In the genomic region with DNA sequence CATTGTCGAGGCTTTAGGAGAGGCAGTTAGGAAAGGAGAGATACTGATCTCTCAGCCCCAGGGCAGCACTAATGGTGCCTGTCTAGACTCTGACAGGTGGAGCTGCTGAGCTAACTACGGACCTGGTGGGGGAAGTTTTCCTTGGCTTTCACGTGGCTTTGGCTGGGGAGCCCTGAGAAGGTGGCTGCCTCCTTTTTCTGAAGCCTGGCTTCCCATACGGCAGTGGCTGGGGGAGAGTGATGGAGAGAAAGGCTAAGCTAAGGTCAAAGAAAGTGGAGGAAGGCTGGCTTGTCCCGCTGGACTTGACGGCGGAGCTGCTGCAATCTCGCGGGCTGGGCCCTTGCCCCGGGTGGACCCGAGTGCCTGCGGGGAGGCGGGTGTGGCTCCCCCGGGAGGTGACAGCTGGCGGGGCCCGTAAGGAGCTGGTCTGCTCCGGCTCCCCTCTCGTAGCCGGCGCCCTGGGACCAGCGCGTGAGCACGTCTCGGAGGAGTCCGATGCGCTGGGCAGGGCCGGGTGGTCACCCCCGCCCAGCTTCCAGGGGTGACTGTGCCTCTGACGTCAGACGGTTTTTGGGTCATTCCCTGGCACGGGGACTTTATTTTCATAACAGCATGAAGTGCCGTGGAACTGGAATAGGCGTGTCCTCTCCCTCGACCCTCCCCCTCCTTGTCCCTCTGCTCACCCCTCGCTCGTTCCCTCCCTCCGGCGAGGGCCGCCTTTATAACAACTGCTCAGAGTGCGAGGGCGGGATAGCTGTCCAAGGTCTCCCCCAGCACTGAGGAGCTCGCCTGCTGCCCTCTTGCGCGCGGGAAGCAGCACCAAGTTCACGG, we compare ENCODE assay signal across 8 cellular contexts. TPM values are rescaled to one million over a fixed set of nuclear protein-coding genes. Genes with fewer than 3 reads are reported as not detected.
DNase-seq lines count a peak whose midpoint lies in the region; ATAC-seq and TF ChIP-seq lines count a peak whose summit lies in the region.

A gene with protein sequence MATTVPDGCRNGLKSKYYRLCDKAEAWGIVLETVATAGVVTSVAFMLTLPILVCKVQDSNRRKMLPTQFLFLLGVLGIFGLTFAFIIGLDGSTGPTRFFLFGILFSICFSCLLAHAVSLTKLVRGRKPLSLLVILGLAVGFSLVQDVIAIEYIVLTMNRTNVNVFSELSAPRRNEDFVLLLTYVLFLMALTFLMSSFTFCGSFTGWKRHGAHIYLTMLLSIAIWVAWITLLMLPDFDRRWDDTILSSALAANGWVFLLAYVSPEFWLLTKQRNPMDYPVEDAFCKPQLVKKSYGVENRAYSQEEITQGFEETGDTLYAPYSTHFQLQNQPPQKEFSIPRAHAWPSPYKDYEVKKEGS (plus strand): TSS at position 748 of the 831 bp plus-strand sequence. CDS start 16,688 bp downstream, outside the sequence.

- no peaks in the 10 kb centered on the region for H3K36me3 ChIP-seq in SK-N-SH (replicated peaks in 1 of 2; ENCODE audit: control insufficient read depth in 1 of 2, insufficient read depth in 2 of 2, low read length in 1 of 2)
- H3K36me3 ChIP-seq in iPS DF 6.9 (ENCODE audit: control insufficient read depth, insufficient read depth, low read length), result no peaks in the 10 kb centered on the region

- peaks cover 2% of the 10 kb centered on the region for H3F3A ChIP-seq in SK-N-SH (replicated peaks; ENCODE audit: insufficient read depth)

- peak in 1 of 2 experiments; percentile 49; a peak in 1 of 4 replicates for TF ChIP-seq EP300 in SK-N-SH (IDR thresholded peaks at IDR 0.05; ENCODE audit: borderline replicate concordance in 1 of 2, low read depth in 1 of 2, low read length in 1 of 2)

- H3K27me3 ChIP-seq in SK-N-SH (ENCODE audit: insufficient read depth) (no peaks in the 10 kb centered on the region), iPS DF 6.9 (ENCODE audit: control insufficient read depth, insufficient read depth, low read length) (no peaks in the 10 kb centered on the region)

- no peaks in the 10 kb centered on the region for H3K79me2 ChIP-seq in SK-N-SH (ENCODE audit: insufficient read depth)

- H3K9ac ChIP-seq in SK-N-SH, result peak within 1 kb of the TSS; percentile 58

- peak within 1 kb of the TSS; percentile 89 for H2AFZ ChIP-seq in SK-N-SH (ENCODE audit: low read depth)

- 3% methylated on average over 26 of the region's 46 CpGs for WGBS in SK-N-SH (ENCODE audit: low lambda C conversion rate)
- WGBS in iPS DF 6.9 (ENCODE audit: insufficient coverage, insufficient read length), result no CpG with 5 or more reads among the region's 46 CpGs

- DNase-seq in DMS114 treated with DMSO at 0.1 percent for 48 hours (lab: John Stamatoyannopoulos, UW; ENCODE audit: unreplicated experiment) (peak; percentile 64), HK-2 (ENCODE audit: unreplicated experiment) (peak; percentile 95), SK-N-SH (peak; percentile 68), brain pericyte (ENCODE audit: low read depth, low spot score) (peak; percentile 93), iPS DF 6.9 (ENCODE audit: low read depth, low spot score) (no peak), retinal pigment epithelial cell (ENCODE audit: low read depth) (peak; percentile 88), GDM1 (lab: John Stamatoyannopoulos, UW) (no peak)

- H3K9me3 ChIP-seq in SK-N-SH, result no peaks in the 10 kb centered on the region
- H3K9me3 ChIP-seq in iPS DF 6.9 (ENCODE audit: control insufficient read depth, insufficient read depth, low read length), result no peaks in the 10 kb centered on the region

- H3K4me3 ChIP-seq in SK-N-SH (ENCODE audit: low read depth in 2 of 2, low read length in 1 of 2), result peak within 1 kb of the TSS; percentile 51 to 60
- peak within 1 kb of the TSS; percentile 52; the same call in 1 of the 2 replicates for H3K4me3 ChIP-seq in iPS DF 6.9 (ENCODE audit: low read length)
- peak within 1 kb of the TSS; percentile 70 for H3K4me3 ChIP-seq in retinal pigment epithelial cell (ENCODE audit: low read length)

- H3K9me2 ChIP-seq in SK-N-SH, result no peaks in the 10 kb centered on the region

- POLR2A ChIA-PET in SK-N-SH (lab: Yijun Ruan, JAX), result no interaction called here

- no peak for TF ChIP-seq RAD21 in SK-N-SH (IDR thresholded peaks at IDR 0.05; ENCODE audit: low read length)

- H3K27ac ChIP-seq in SK-N-SH (ENCODE audit: low read depth in 2 of 2, low read length in 1 of 2), result peak within 1 kb of the TSS; percentile 23 to 33; a peak in 3 of 4 replicates
- no peak within 1 kb of the TSS for H3K27ac ChIP-seq in iPS DF 6.9 (ENCODE audit: low read length)

- H3K4me1 ChIP-seq in SK-N-SH (ENCODE audit: control insufficient read depth in 1 of 2, insufficient read depth in 2 of 2, low read depth in 1 of 2, low read length in 1 of 2) (peaks cover 5 to 14% of the 10 kb centered on the region in 2 experiments; a peak in 1 of 4 replicates), iPS DF 6.9 (ENCODE audit: control insufficient read depth, insufficient read depth, low read length) (no peaks in the 10 kb centered on the region)

- H4K20me1 ChIP-seq in SK-N-SH (ENCODE audit: insufficient read depth), result no peaks in the 10 kb centered on the region

- H3K4me2 ChIP-seq in SK-N-SH, result peak within 1 kb of the TSS; percentile 79

- no peak for ATAC-seq in GM21515 (IDR thresholded peaks at IDR 0.05; ENCODE audit: unreplicated experiment)

- CTCF ChIA-PET in SK-N-SH (lab: Yijun Ruan, JAX), result interaction anchor here (0.7 to 2.1 kb wide), 6 partner anchors 11 to 365 kb away, joined by 3 to 16 read pairs (median 5); no protein-coding TSS in a partner anchor

- peak; percentile 24; the same call in 1 of the 2 replicates for TF ChIP-seq CTCF in SK-N-SH (IDR thresholded peaks at IDR 0.05)
- peak; percentile 41 for TF ChIP-seq CTCF in retinal pigment epithelial cell (conservative IDR thresholded peaks at IDR 0.05; ENCODE audit: low read depth, low read length)

TF ChIP-seq in SK-N-SH, 30 proteins besides CTCF, POLR2A, EP300 and RAD21:
- TF ChIP-seq MXI1 (IDR thresholded peaks at IDR 0.05; ENCODE audit: low read depth, low read length) (peak; percentile 90), GATA2 (CRISPR knock-in tag; IDR thresholded peaks at IDR 0.05) (peak; percentile 95), TCF12 (IDR thresholded peaks at IDR 0.05) (peak; percentile 10; the same call in 1 of the 2 replicates), SIN3A (IDR thresholded peaks at IDR 0.05; ENCODE audit: borderline replicate concordance, low read depth, low read length) (peak; percentile 40; the same call in 1 of the 2 replicates), NRF1 (IDR thresholded peaks at IDR 0.05; ENCODE audit: low read depth, low read length) (no peak), NFIC (IDR thresholded peaks at IDR 0.05; ENCODE audit: borderline replicate concordance) (peak; percentile 21; the same call in 1 of the 2 replicates), YY1 (IDR thresholded peaks at IDR 0.05; ENCODE audit: low read depth) (peak; percentile 26; the same call in 1 of the 2 replicates), FOXJ3 (CRISPR knock-in tag; IDR thresholded peaks at IDR 0.05) (no peak), FOXM1 (IDR thresholded peaks at IDR 0.05; ENCODE audit: low read depth) (no peak), RCOR1 (IDR thresholded peaks at IDR 0.05; ENCODE audit: low read length) (peak; percentile 89), SMC3 (IDR thresholded peaks at IDR 0.05; ENCODE audit: low read depth, low read length) (peak; percentile 2; the same call in 1 of the 2 replicates), RXRA (IDR thresholded peaks at IDR 0.05; ENCODE audit: borderline replicate concordance, low read depth) (peak; percentile 68; the same call in 1 of the 2 replicates)
- TF ChIP-seq, protein P1, sequence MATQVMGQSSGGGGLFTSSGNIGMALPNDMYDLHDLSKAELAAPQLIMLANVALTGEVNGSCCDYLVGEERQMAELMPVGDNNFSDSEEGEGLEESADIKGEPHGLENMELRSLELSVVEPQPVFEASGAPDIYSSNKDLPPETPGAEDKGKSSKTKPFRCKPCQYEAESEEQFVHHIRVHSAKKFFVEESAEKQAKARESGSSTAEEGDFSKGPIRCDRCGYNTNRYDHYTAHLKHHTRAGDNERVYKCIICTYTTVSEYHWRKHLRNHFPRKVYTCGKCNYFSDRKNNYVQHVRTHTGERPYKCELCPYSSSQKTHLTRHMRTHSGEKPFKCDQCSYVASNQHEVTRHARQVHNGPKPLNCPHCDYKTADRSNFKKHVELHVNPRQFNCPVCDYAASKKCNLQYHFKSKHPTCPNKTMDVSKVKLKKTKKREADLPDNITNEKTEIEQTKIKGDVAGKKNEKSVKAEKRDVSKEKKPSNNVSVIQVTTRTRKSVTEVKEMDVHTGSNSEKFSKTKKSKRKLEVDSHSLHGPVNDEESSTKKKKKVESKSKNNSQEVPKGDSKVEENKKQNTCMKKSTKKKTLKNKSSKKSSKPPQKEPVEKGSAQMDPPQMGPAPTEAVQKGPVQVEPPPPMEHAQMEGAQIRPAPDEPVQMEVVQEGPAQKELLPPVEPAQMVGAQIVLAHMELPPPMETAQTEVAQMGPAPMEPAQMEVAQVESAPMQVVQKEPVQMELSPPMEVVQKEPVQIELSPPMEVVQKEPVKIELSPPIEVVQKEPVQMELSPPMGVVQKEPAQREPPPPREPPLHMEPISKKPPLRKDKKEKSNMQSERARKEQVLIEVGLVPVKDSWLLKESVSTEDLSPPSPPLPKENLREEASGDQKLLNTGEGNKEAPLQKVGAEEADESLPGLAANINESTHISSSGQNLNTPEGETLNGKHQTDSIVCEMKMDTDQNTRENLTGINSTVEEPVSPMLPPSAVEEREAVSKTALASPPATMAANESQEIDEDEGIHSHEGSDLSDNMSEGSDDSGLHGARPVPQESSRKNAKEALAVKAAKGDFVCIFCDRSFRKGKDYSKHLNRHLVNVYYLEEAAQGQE (IDR thresholded peaks at IDR 0.05; ENCODE audit: low read depth, low read length), result peak; percentile 88
- TF ChIP-seq, protein P2, sequence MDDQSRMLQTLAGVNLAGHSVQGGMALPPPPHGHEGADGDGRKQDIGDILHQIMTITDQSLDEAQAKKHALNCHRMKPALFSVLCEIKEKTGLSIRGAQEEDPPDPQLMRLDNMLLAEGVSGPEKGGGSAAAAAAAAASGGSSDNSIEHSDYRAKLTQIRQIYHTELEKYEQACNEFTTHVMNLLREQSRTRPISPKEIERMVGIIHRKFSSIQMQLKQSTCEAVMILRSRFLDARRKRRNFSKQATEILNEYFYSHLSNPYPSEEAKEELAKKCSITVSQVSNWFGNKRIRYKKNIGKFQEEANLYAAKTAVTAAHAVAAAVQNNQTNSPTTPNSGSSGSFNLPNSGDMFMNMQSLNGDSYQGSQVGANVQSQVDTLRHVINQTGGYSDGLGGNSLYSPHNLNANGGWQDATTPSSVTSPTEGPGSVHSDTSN (IDR thresholded peaks at IDR 0.05), result no peak
- TF ChIP-seq, protein P3, sequence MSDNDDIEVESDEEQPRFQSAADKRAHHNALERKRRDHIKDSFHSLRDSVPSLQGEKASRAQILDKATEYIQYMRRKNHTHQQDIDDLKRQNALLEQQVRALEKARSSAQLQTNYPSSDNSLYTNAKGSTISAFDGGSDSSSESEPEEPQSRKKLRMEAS (IDR thresholded peaks at IDR 0.05; ENCODE audit: low read depth), result peak; percentile 61; the same call in 1 of the 2 replicates

RNA-seq across cellular contexts. Expression of the gene that starts here (rescaled TPM):
- polyA plus RNA-seq in SK-N-SH (2012; rRNA removed), result 12.7 and 16.1 TPM in 2 replicates
- 8.0 and 9.6 TPM in 2 replicates for polyA plus RNA-seq in SK-N-SH (2012; cell fraction: cytosol; rRNA removed)
- 8.2 and 12.0 TPM in 2 replicates for polyA plus RNA-seq in SK-N-SH (2012; cell fraction: nucleus; rRNA removed)

Comparison
In these comparisons a context has a peak if more than half of its experiments do, and no peak if none do; other contexts are left out.
1. DNase-seq: peak in DMS114 treated with DMSO at 0.1 percent for 48 hours (single experiment), HK-2 (single experiment), SK-N-SH (single experiment), brain pericyte (single experiment) and retinal pigment epithelial cell (single experiment); none in iPS DF 6.9 (single experiment) and GDM1 (single experiment).
2. Peak in every context shown above with its lines, with median percentiles within 50 percentile points of each other: H3K4me3 ChIP-seq.